ENCODE assay signal across 15 cellular contexts in the genomic region with DNA sequence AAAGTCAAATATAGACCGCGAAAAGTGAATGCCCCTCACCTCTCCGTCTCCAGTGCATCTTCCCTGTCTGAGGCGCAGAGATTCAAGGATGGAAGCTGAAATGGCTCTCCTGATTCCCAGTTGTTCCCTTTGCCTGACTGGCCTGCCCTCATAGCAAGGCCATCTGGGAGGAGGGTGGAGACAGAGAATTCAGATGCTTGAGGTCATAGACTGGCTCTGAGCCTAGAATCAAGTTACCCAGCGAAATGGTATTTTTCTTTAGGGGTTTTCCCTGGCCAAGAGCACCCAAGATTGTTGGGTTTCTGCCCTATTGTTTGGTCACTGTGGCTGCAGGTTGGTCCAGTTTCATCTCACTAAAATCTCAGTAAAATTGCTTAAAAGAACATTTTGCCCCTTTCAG. TPM values are rescaled to one million over a fixed set of nuclear protein-coding genes. Genes with fewer than 3 reads are reported as not detected.
DNase-seq lines count a peak whose midpoint lies in the region; ATAC-seq, FAIRE-seq and TF ChIP-seq lines count a peak whose summit lies in the region.
"Had no signal": no experiment of that assay in that cellular context is flagged by ENCODE, and none has a peak within 500 bp of the region (broad histone marks: within the 10 kb centered on the region; RNA-seq: fewer than 3 reads in every experiment).

No MANE protein-coding gene starts in this region.

- WGBS in pancreas, 2 donors: 87 to 88% methylated on average over 5 of the region's 5 CpGs

- no peaks in the 10 kb centered on the region for H3K27me3 ChIP-seq in pancreas
- H3K27me3 ChIP-seq in gastrocnemius medialis: no peaks in the 10 kb centered on the region

- in situ Hi-C loops in gastrocnemius medialis (cut with MboI; ENCODE audit: low sequenced_read_pairs in 4 of 4): loop anchor here in 3 of 4 donors (25.0 kb wide), 2 partner anchors 649 to 749 kb away; a partner anchor contains a TSS

- peak in 3 of 4 donors; percentile 51 to 90 (median 74) for ATAC-seq in pancreas
- no peak for ATAC-seq in gastrocnemius medialis
- no peak for ATAC-seq in GM18873 (IDR thresholded peaks at IDR 0.05; ENCODE audit: low FRiP score, unreplicated experiment)

- H3K4me3 ChIP-seq in pancreas: no peak overlapping the region
- H3K4me3 ChIP-seq in gastrocnemius medialis: no peak overlapping the region
- H3K4me3 ChIP-seq: lower lobe of right lung, SK-N-MC had no signal

- H3K36me3 ChIP-seq in pancreas (peaks cover 3 to 65% (median 17%) of the 10 kb centered on the region in 3 donors), gastrocnemius medialis (peaks cover 0 to 80% of the 10 kb centered on the region in 2 donors)

- H3K4me1 ChIP-seq in pancreas (peaks cover 0 to 7% (median 5%) of the 10 kb centered on the region in 3 donors), gastrocnemius medialis (peaks cover 15 to 17% of the 10 kb centered on the region in 2 donors)

- TF ChIP-seq POLR2A in gastrocnemius medialis (IDR thresholded peaks at IDR 0.05): no peak

- H3K27ac ChIP-seq in pancreas (peak overlapping the region in 1 of 4 donors; percentile 37), gastrocnemius medialis (no peak overlapping the region)
- H3K27ac ChIP-seq: lower lobe of right lung, SK-N-MC had no signal

- no peak for FAIRE-seq in pancreas (lab: Jason Lieb, UNC)

- peak; percentile 93 for DNase-seq in EL
- peak; percentile 53 for DNase-seq in NCI-H2196 (lab: John Stamatoyannopoulos, UW; ENCODE audit: unreplicated experiment)
- DNase-seq in dedifferentiated amniotic fluid mesenchymal stem cell (ENCODE audit: extremely low spot score): peak; percentile 87
- DNase-seq in pancreas: peak in 1 of 6 donors; percentile 30
- DNase-seq in NCI-H2227 (lab: John Stamatoyannopoulos, UW; ENCODE audit: unreplicated experiment): no peak
- no peak for DNase-seq in gastrocnemius medialis
- DNase-seq: activated CD4-positive, alpha-beta T cell treated with anti-CD3 and anti-CD28 coated beads for 4 hours; DMS79; lower lobe of right lung; NCI-H1436; NCI-H748 treated with DMSO at 0.1 percent for 48 hours; stimulated activated CD4-positive, alpha-beta T cell treated with anti-CD3 and anti-CD28 coated beads, Interleukin-2, amount 100 ng/mL, for 24 hours; stimulated activated naive CD4-positive, alpha-beta T cell treated with Interleukin-2 at 50 U/mL for 16 hours had no signal

- TF ChIP-seq CTCF in pancreas (IDR thresholded peaks at IDR 0.05) (no peak), gastrocnemius medialis (IDR thresholded peaks at IDR 0.05 in 4 of 5, conservative IDR thresholded peaks at IDR 0.05 in 1 of 5) (no peak)

- intact Hi-C loops in pancreas (cut with DNase I): no loop called here
- intact Hi-C loops in gastrocnemius medialis (cut with DNase I; ENCODE audit: low total_unique reads): no loop called here

- H3K9me3 ChIP-seq in pancreas (no peaks in the 10 kb centered on the region), gastrocnemius medialis (no peaks in the 10 kb centered on the region)
- H3K9me3 ChIP-seq: lower lobe of right lung had no signal

RNA-seq across cellular contexts. Expression of a gene that starts 7.2 kb away (rescaled TPM):
- total RNA-seq in pancreas (10 to 100 TPM in 4 of 6 donors, 1 to 10 TPM in 2; 7.2 to 16.6 (median 10.2) TPM), gastrocnemius medialis (10 to 100 TPM; 18.6 to 32.8 (median 23.5) TPM)
- polyA plus RNA-seq in pancreas: 1 to 10 TPM; 5.2 to 9.8 TPM

RNA-seq across cellular contexts. Expression of a gene that starts 46.8 kb away (rescaled TPM):
- total RNA-seq in pancreas: 1 to 10 TPM; 5.8 to 7.5 (median 6.2) TPM
- polyA plus RNA-seq in pancreas: 1 to 10 TPM; 3.2 to 7.6 TPM
- total RNA-seq in gastrocnemius medialis: 10 to 100 TPM in 1 of 4 donors, 1 to 10 TPM in 3; 4.6 to 11.1 (median 5.0) TPM

RNA-seq across cellular contexts. Expression of a gene that starts 52.6 kb away (rescaled TPM):
- total RNA-seq in pancreas (1 to 10 TPM in 2 of 6 donors, under 1 TPM in 4; 0.54 to 1.3 (median 0.90) TPM), gastrocnemius medialis (1 to 10 TPM in 3 of 4 donors, under 1 TPM in 1; 0.35 to 1.6 (median 1.1) TPM)
- polyA plus RNA-seq in pancreas: under 1 TPM; 0.40 to 0.49 TPM

Comparison
In these comparisons a context has a peak if more than half of its experiments do, and no peak if none do; other contexts are left out.
1. DNase-seq: peak in EL (single experiment), NCI-H2196 (single experiment) and dedifferentiated amniotic fluid mesenchymal stem cell (single experiment); none in NCI-H2227 (single experiment) and gastrocnemius medialis (0 of 2).
2. ATAC-seq: peak in pancreas (3 of 4); none in gastrocnemius medialis (0 of 2) and GM18873 (single experiment).